ENCODE assay signal across 12 cellular contexts in genomic region chr16:25155553-25156460, GRCh38. TPM values are rescaled to one million over a fixed set of nuclear protein-coding genes. Genes with fewer than 3 reads are reported as not detected.
A peak's percentile ranks its signal among the peaks of the same experiment; 100 is the strongest.
DNase-seq lines count a peak whose midpoint lies in the region; ATAC-seq, FAIRE-seq and TF ChIP-seq lines count a peak whose summit lies in the region.
"Had no signal": no experiment of that assay in that cellular context is flagged by ENCODE, and none has a peak within 500 bp of the region (broad histone marks: within the 10 kb centered on the region; RNA-seq: fewer than 3 reads in every experiment).

No MANE protein-coding gene starts in this region.

- peak overlapping the region; percentile 27 for H3K27ac Mint-ChIP-seq in T-helper 1 cell treated with Interleukin-12 subunit alpha and Interleukin-12 subunit beta and Interleukin-4 antibody, amounts not matched to agents 30 μg/mL and 1 μg/mL, for 36 hours
- H3K27ac Mint-ChIP-seq in activated CD4-positive, alpha-beta T cell treated with anti-CD3 and anti-CD28 coated beads, Interleukin-2, amount 10 ng/mL, durations not matched to agents 7 days and 5 days, result peak overlapping the region; percentile 58
- H3K27ac Mint-ChIP-seq: neural progenitor cell had no signal

- H3K79me2 ChIP-seq in endothelial cell of umbilical vein (ENCODE audit: control insufficient read depth, insufficient read depth, low read length), result no peaks in the 10 kb centered on the region

- H3K4me1 ChIP-seq in endothelial cell of umbilical vein (ENCODE audit: control insufficient read depth, extremely low read depth, insufficient read depth, low read length), result no peaks in the 10 kb centered on the region
- H3K4me1 ChIP-seq: neural progenitor cell had no signal

- H3K9ac ChIP-seq in endothelial cell of umbilical vein (replicated peaks; ENCODE audit: extremely low read depth, insufficient read depth, low read length), result no peak overlapping the region
- H3K9ac ChIP-seq: neural progenitor cell had no signal

- H3K36me3 Mint-ChIP-seq in T-helper 1 cell treated with Interleukin-12 subunit alpha and Interleukin-12 subunit beta and Interleukin-4 antibody, amounts not matched to agents 30 μg/mL and 1 μg/mL, for 36 hours (ENCODE audit: low read depth), result peaks cover 24% of the 10 kb centered on the region
- H3K36me3 Mint-ChIP-seq in activated CD4-positive, alpha-beta T cell treated with anti-CD3 and anti-CD28 coated beads, Interleukin-2, amount 10 ng/mL, durations not matched to agents 7 days and 5 days (ENCODE audit: low read depth), result peaks cover 28% of the 10 kb centered on the region

- H3K9me3 Mint-ChIP-seq in T-helper 1 cell treated with Interleukin-12 subunit alpha and Interleukin-12 subunit beta and Interleukin-4 antibody, amounts not matched to agents 30 μg/mL and 1 μg/mL, for 36 hours, result no peaks in the 10 kb centered on the region
- H3K9me3 Mint-ChIP-seq in activated CD4-positive, alpha-beta T cell treated with anti-CD3 and anti-CD28 coated beads, Interleukin-2, amount 10 ng/mL, durations not matched to agents 7 days and 5 days, result no peaks in the 10 kb centered on the region
- H3K9me3 Mint-ChIP-seq: neural progenitor cell had no signal

- H4K20me1 ChIP-seq in endothelial cell of umbilical vein (replicated peaks; ENCODE audit: control insufficient read depth, extremely low read depth, insufficient read depth, low read length), result no peaks in the 10 kb centered on the region

- H3K4me3 ChIP-seq in endothelial cell of umbilical vein (replicated peaks in 1 of 3; ENCODE audit: insufficient read depth in 1 of 3, low read depth in 1 of 3, low read length in 3 of 3), result no peak overlapping the region
- H3K4me3 ChIP-seq: neural progenitor cell had no signal

- no peak for FAIRE-seq in endothelial cell of umbilical vein (lab: Jason Lieb, UNC)
- FAIRE-seq: GM19239 had no signal

- DNase-seq in T-helper 1 cell, result no peak
- no peak for DNase-seq in activated CD4-positive, alpha-beta T cell treated with anti-CD3 and anti-CD28 coated beads, Interleukin-2, amount 10 ng/mL, durations not matched to agents 7 days and 5 days
- peak; percentile 29 for DNase-seq in endothelial cell of umbilical vein (ENCODE audit: low read depth, low spot score)
- peak; percentile 11 for DNase-seq in stimulated activated CD8-positive, alpha-beta memory T cell treated with anti-CD3 and anti-CD28 coated beads, Interleukin-12 subunit alpha, Interleukin-12 subunit beta, amount 100 ng/mL, for 24 hours (ENCODE audit: extremely low read depth)
- no peak for DNase-seq in occipital lobe (lab: John Stamatoyannopoulos, UW)
- DNase-seq in activated gamma-delta T cell (lab: John Stamatoyannopoulos, UW), result no peak
- DNase-seq: NCI-H2029 treated with DMSO at 0.1 percent for 48 hours had no signal

- peaks cover 7% of the 10 kb centered on the region for H3K4me1 Mint-ChIP-seq in T-helper 1 cell treated with Interleukin-12 subunit alpha and Interleukin-12 subunit beta and Interleukin-4 antibody, amounts not matched to agents 30 μg/mL and 1 μg/mL, for 36 hours (ENCODE audit: low read depth)
- peaks cover 13% of the 10 kb centered on the region for H3K4me1 Mint-ChIP-seq in activated CD4-positive, alpha-beta T cell treated with anti-CD3 and anti-CD28 coated beads, Interleukin-2, amount 10 ng/mL, durations not matched to agents 7 days and 5 days
- H3K4me1 Mint-ChIP-seq: neural progenitor cell had no signal

- intact Hi-C loops in endothelial cell of umbilical vein (cut with micrococcal nuclease), result no loop called here

- CTCF ChIA-PET in activated CD4-positive, alpha-beta T cell treated with anti-CD3 and anti-CD28 coated beads, Interleukin-2, amount 10 ng/mL, durations not matched to agents 7 days and 5 days (lab: Charles Lee), result interaction anchor here (1.0 to 2.1 kb wide), 2 partner anchors 11 to 70 kb away, joined by 4 to 6 read pairs; no protein-coding TSS in a partner anchor
- CTCF ChIA-PET in endothelial cell of umbilical vein (lab: Charles Lee), result interaction anchor here (0.7 to 1.5 kb wide), 3 partner anchors 19 to 124 kb away, joined by 3 read pairs; no protein-coding TSS in a partner anchor

- peaks cover 0 to 4% of the 10 kb centered on the region in 2 experiments for H3K36me3 ChIP-seq in endothelial cell of umbilical vein (ENCODE audit: control insufficient read depth in 2 of 2, extremely low read depth in 1 of 2, insufficient read depth in 2 of 2, low read length in 2 of 2)
- H3K36me3 ChIP-seq: neural progenitor cell had no signal

- H3K4me3 Mint-ChIP-seq in T-helper 1 cell treated with Interleukin-12 subunit alpha and Interleukin-12 subunit beta and Interleukin-4 antibody, amounts not matched to agents 30 μg/mL and 1 μg/mL, for 36 hours, result no peak overlapping the region
- no peak overlapping the region for H3K4me3 Mint-ChIP-seq in activated CD4-positive, alpha-beta T cell treated with anti-CD3 and anti-CD28 coated beads, Interleukin-2, amount 10 ng/mL, durations not matched to agents 7 days and 5 days
- H3K4me3 Mint-ChIP-seq: neural progenitor cell had no signal

- TF ChIP-seq CTCF in endothelial cell of umbilical vein (IDR thresholded peaks at IDR 0.05; ENCODE audit: extremely low read depth in 1 of 2, insufficient read depth in 1 of 2, low read depth in 1 of 2, low read length in 2 of 2), result no peak

- POLR2A ChIA-PET in activated CD4-positive, alpha-beta T cell treated with anti-CD3 and anti-CD28 coated beads, Interleukin-2, amount 10 ng/mL, durations not matched to agents 7 days and 5 days (lab: Charles Lee), result no interaction called here
- POLR2A ChIA-PET in endothelial cell of umbilical vein (lab: Charles Lee), result no interaction called here

- no peaks in the 10 kb centered on the region for H3K27me3 Mint-ChIP-seq in T-helper 1 cell treated with Interleukin-12 subunit alpha and Interleukin-12 subunit beta and Interleukin-4 antibody, amounts not matched to agents 30 μg/mL and 1 μg/mL, for 36 hours (ENCODE audit: low read depth)
- H3K27me3 Mint-ChIP-seq in activated CD4-positive, alpha-beta T cell treated with anti-CD3 and anti-CD28 coated beads, Interleukin-2, amount 10 ng/mL, durations not matched to agents 7 days and 5 days, result no peaks in the 10 kb centered on the region

- no peaks in the 10 kb centered on the region for H3K9me1 ChIP-seq in endothelial cell of umbilical vein (replicated peaks; ENCODE audit: control insufficient read depth, extremely low read depth, insufficient read depth, low read length)

- no peak for ATAC-seq in GM19463 (IDR thresholded peaks at IDR 0.05; ENCODE audit: unreplicated experiment)

- no peak for TF ChIP-seq POLR2A in endothelial cell of umbilical vein (IDR thresholded peaks at IDR 0.05; ENCODE audit: low read depth, low read length)

- dilution Hi-C loops in endothelial cell of umbilical vein (cut with MboI; ENCODE audit: extremely low pct_ligation_motif_present, low sequenced_read_pairs), result no loop called here

- no peak overlapping the region for H3K4me2 ChIP-seq in endothelial cell of umbilical vein (ENCODE audit: insufficient read depth, low read length)
- H3K4me2 ChIP-seq: neural progenitor cell had no signal

- H3K27ac ChIP-seq in endothelial cell of umbilical vein (ENCODE audit: insufficient read depth, low read depth, low read length), result no peak overlapping the region
- H3K27ac ChIP-seq: 22Rv1, neural progenitor cell had no signal

- no peaks in the 10 kb centered on the region for H3K9me3 ChIP-seq in endothelial cell of umbilical vein (replicated peaks; ENCODE audit: control insufficient read depth, insufficient read depth, low read length)

- no peak overlapping the region for H2AFZ ChIP-seq in endothelial cell of umbilical vein (ENCODE audit: low read depth, low read length)
- H2AFZ ChIP-seq: neural progenitor cell had no signal

- BruUV-seq in endothelial cell of umbilical vein (replicated peaks; lab: Mats Ljungman, UMichigan), result no TSS peak

- no peaks in the 10 kb centered on the region for H3K27me3 ChIP-seq in endothelial cell of umbilical vein (ENCODE audit: control insufficient read depth in 2 of 2, insufficient read depth in 2 of 2, low read length in 2 of 2)
- H3K27me3 ChIP-seq: neural progenitor cell had no signal

TF ChIP-seq in endothelial cell of umbilical vein, 7 proteins besides CTCF, POLR2A, EP300 and RAD21:
- TF ChIP-seq JUN (IDR thresholded peaks at IDR 0.05; ENCODE audit: borderline replicate concordance, insufficient read depth, insufficient read length, low read depth) (no peak), MYC (IDR thresholded peaks at IDR 0.05; ENCODE audit: low read depth, low read length) (no peak), POLR2AphosphoS5 (IDR thresholded peaks at IDR 0.05; ENCODE audit: insufficient read depth, low read depth, low read length) (no peak), GATA2 (IDR thresholded peaks at IDR 0.05; ENCODE audit: insufficient read depth, insufficient read length, low read depth, low read length) (no peak), MAX (IDR thresholded peaks at IDR 0.05; ENCODE audit: insufficient read depth, insufficient read length) (no peak), EZH2 (IDR thresholded peaks at IDR 0.05; ENCODE audit: borderline replicate concordance, low read depth, low read length, severe bottlenecking) (no peak), FOS (IDR thresholded peaks at IDR 0.05; ENCODE audit: borderline replicate concordance, insufficient read depth, low read length) (no peak)

RNA-seq across cellular contexts. Expression of gene LCMT1, which starts 44.3 kb away (rescaled TPM):
- total RNA-seq in activated CD4-positive, alpha-beta T cell treated with anti-CD3 and anti-CD28 coated beads, Interleukin-2, amount 10 ng/mL, durations not matched to agents 7 days and 5 days, result 10 to 100 TPM; 38.1 to 40.0 TPM
- total RNA-seq in endothelial cell of umbilical vein (36.2 and 36.8 TPM in 2 replicates), occipital lobe (42.3 TPM)
- polyA plus RNA-seq in endothelial cell of umbilical vein, result 19.8 and 23.5 TPM in 2 replicates
- polyA plus RNA-seq in endothelial cell of umbilical vein (2011; cell fraction: cytosol; rRNA removed), result 24.7 and 26.7 TPM in 2 replicates
- 23.5 and 25.5 TPM in 2 replicates for polyA plus RNA-seq in endothelial cell of umbilical vein (2011; cell fraction: nucleus; rRNA removed)
- 32.0 and 41.6 TPM in 2 replicates for polyA plus RNA-seq in endothelial cell of umbilical vein (2012)
- 25.4 and 29.7 TPM in 2 replicates for polyA minus RNA-seq in endothelial cell of umbilical vein
- polyA minus RNA-seq in endothelial cell of umbilical vein (2011; cell fraction: cytosol; rRNA and poly(A)+ RNA removed), result 19.7 TPM
- 20.4 and 23.6 TPM in 2 replicates for polyA minus RNA-seq in endothelial cell of umbilical vein (2011; cell fraction: nucleus; rRNA and poly(A)+ RNA removed)

Comparison
In these comparisons a context has a peak if more than half of its experiments do, and no peak if none do; other contexts are left out.
1. DNase-seq: peak in endothelial cell of umbilical vein (single experiment) and stimulated activated CD8-positive, alpha-beta memory T cell treated with anti-CD3 and anti-CD28 coated beads, Interleukin-12 subunit alpha, Interleukin-12 subunit beta, amount 100 ng/mL, for 24 hours (single experiment); none in T-helper 1 cell (0 of 5), activated CD4-positive, alpha-beta T cell treated with anti-CD3 and anti-CD28 coated beads, Interleukin-2, amount 10 ng/mL, durations not matched to agents 7 days and 5 days (single experiment), occipital lobe (single experiment) and activated gamma-delta T cell (single experiment).